24 cellular contexts compared by ENCODE assay signal in genomic region chr7:131098527-131098926, GRCh38.
DNase-seq lines count a peak whose midpoint lies in the region; ATAC-seq, FAIRE-seq and TF ChIP-seq lines count a peak whose summit lies in the region.
"Had no signal": no experiment of that assay in that cellular context is flagged by ENCODE, and none has a peak within 500 bp of the region (broad histone marks: within the 10 kb centered on the region; RNA-seq: fewer than 3 reads in every experiment).

No MANE protein-coding gene starts in this region.

- TF ChIP-seq EP300 in SK-N-SH (IDR thresholded peaks at IDR 0.05; ENCODE audit: borderline replicate concordance in 1 of 2, low read depth in 1 of 2, low read length in 1 of 2): no peak

- H3K27ac ChIP-seq in right cardiac atrium (ENCODE audit: low read length) (peak overlapping the region; percentile 13), endothelial cell of umbilical vein (ENCODE audit: insufficient read depth, low read depth, low read length) (no peak overlapping the region), SK-N-SH (ENCODE audit: low read depth in 2 of 2, low read length in 1 of 2) (no peak overlapping the region)
- H3K27ac ChIP-seq: coronary artery, psoas muscle, upper lobe of right lung had no signal

- WGBS in right cardiac atrium: 79% methylated on average over 3 of the region's 3 CpGs
- WGBS in SK-N-SH (ENCODE audit: low lambda C conversion rate): 92% methylated on average over 3 of the region's 3 CpGs

- H3K79me2 ChIP-seq in endothelial cell of umbilical vein (ENCODE audit: control insufficient read depth, insufficient read depth, low read length): peaks cover 13% of the 10 kb centered on the region
- peaks cover 90% of the 10 kb centered on the region for H3K79me2 ChIP-seq in SK-N-SH (ENCODE audit: insufficient read depth)

- peaks cover 76% of the 10 kb centered on the region for H3K4me1 Mint-ChIP-seq in T-helper 17 cell
- H3K4me1 Mint-ChIP-seq in stimulated activated naive B cell treated with anti-CD40 and anti-IgM and Interleukin-4, amounts not matched to agents 10 μg/mL and 1 μg/mL and 100 μg/mL, for 72 hours: peaks cover 52 to 86% of the 10 kb centered on the region in 2 donors

- H3K9ac ChIP-seq in endothelial cell of umbilical vein (replicated peaks; ENCODE audit: extremely low read depth, insufficient read depth, low read length): no peak overlapping the region
- H3K9ac ChIP-seq in SK-N-SH: no peak overlapping the region

- DNase-seq in right cardiac atrium (no peak), Right ventricle myocardium superior (no peak), T-helper 17 cell (no peak), endothelial cell of umbilical vein (ENCODE audit: low read depth, low spot score) (no peak), SK-N-SH (no peak), DMS153 treated with DMSO at 0.1 percent for 48 hours (lab: John Stamatoyannopoulos, UW; ENCODE audit: unreplicated experiment) (no peak)
- DNase-seq in stimulated activated naive B cell treated with anti-CD40 and anti-IgM and Interleukin-4, amounts not matched to agents 10 μg/mL and 1 μg/mL and 100 μg/mL, for 72 hours: no peak
- DNase-seq in stimulated activated CD8-positive, alpha-beta memory T cell treated with anti-CD3 and anti-CD28 coated beads, Interleukin-4, amount 100 ng/mL, for 48 hours: no peak
- DNase-seq: activated naive CD8-positive, alpha-beta T cell treated with anti-CD3 and anti-CD28 coated beads, Interleukin-2, amount 10 ng/mL, durations not matched to agents 7 days and 5 days; DMS79 treated with DMSO at 0.1 percent for 48 hours; head of caudate nucleus; midbrain; MV-4-11; NCI-H187 treated with DMSO at 0.1 percent for 48 hours; NCI-H82; psoas muscle; stimulated activated CD4-positive, alpha-beta T cell treated with anti-CD3 and anti-CD28 coated beads, Interleukin-1b, Interleukin-23, amount 100 ng/mL, for 48 hours; upper lobe of right lung had no signal

- H3K9me2 ChIP-seq in SK-N-SH: no peaks in the 10 kb centered on the region

- intact Hi-C loops in right cardiac atrium (cut with DNase I) (no loop called here), Right ventricle myocardium superior (cut with DNase I) (no loop called here), endothelial cell of umbilical vein (cut with micrococcal nuclease) (no loop called here)

- peaks cover 3% of the 10 kb centered on the region for H4K20me1 ChIP-seq in endothelial cell of umbilical vein (replicated peaks; ENCODE audit: control insufficient read depth, extremely low read depth, insufficient read depth, low read length)
- H4K20me1 ChIP-seq in SK-N-SH (ENCODE audit: insufficient read depth): peaks cover 88% of the 10 kb centered on the region

- peak overlapping the region; percentile 86 for H3K4me3 Mint-ChIP-seq in T-helper 17 cell
- H3K4me3 Mint-ChIP-seq in stimulated activated naive B cell treated with anti-CD40 and anti-IgM and Interleukin-4, amounts not matched to agents 10 μg/mL and 1 μg/mL and 100 μg/mL, for 72 hours: no peak overlapping the region
- H3K4me3 Mint-ChIP-seq: activated naive CD8-positive, alpha-beta T cell treated with anti-CD3 and anti-CD28 coated beads, Interleukin-2, amount 10 ng/mL, durations not matched to agents 7 days and 5 days; brain; T-helper 2 cell treated with Interferon-gamma antibody and Interleukin-4, amounts not matched to agents 5 μg/mL and 100 μg/mL, for 36 hours had no signal

- TF ChIP-seq POLR2A in endothelial cell of umbilical vein (IDR thresholded peaks at IDR 0.05; ENCODE audit: low read depth, low read length): no peak

- no peaks in the 10 kb centered on the region for H3K9me3 Mint-ChIP-seq in stimulated activated naive B cell treated with anti-CD40 and anti-IgM and Interleukin-4, amounts not matched to agents 10 μg/mL and 1 μg/mL and 100 μg/mL, for 72 hours
- H3K9me3 Mint-ChIP-seq: activated naive CD8-positive, alpha-beta T cell treated with anti-CD3 and anti-CD28 coated beads, Interleukin-2, amount 10 ng/mL, durations not matched to agents 7 days and 5 days; T-helper 2 cell treated with Interferon-gamma antibody and Interleukin-4, amounts not matched to agents 5 μg/mL and 100 μg/mL, for 36 hours had no signal

- no TSS peak for BruUV-seq in endothelial cell of umbilical vein (replicated peaks; lab: Mats Ljungman, UMichigan)

- peaks cover 19% of the 10 kb centered on the region for H3K4me1 ChIP-seq in right cardiac atrium (ENCODE audit: control insufficient read depth, insufficient read depth, low read length)
- H3K4me1 ChIP-seq in endothelial cell of umbilical vein (ENCODE audit: control insufficient read depth, extremely low read depth, insufficient read depth, low read length): no peaks in the 10 kb centered on the region
- H3K4me1 ChIP-seq in SK-N-SH (ENCODE audit: control insufficient read depth in 1 of 2, insufficient read depth in 2 of 2, low read depth in 1 of 2, low read length in 1 of 2): no peaks in the 10 kb centered on the region

- CTCF ChIA-PET in endothelial cell of umbilical vein (lab: Charles Lee) (no interaction called here), SK-N-SH (lab: Yijun Ruan, JAX) (no interaction called here)

- no peaks in the 10 kb centered on the region for H3K27me3 ChIP-seq in right cardiac atrium (ENCODE audit: control insufficient read depth, insufficient read depth)
- H3K27me3 ChIP-seq in endothelial cell of umbilical vein (ENCODE audit: control insufficient read depth in 2 of 2, insufficient read depth in 2 of 2, low read length in 2 of 2): no peaks in the 10 kb centered on the region
- H3K27me3 ChIP-seq in SK-N-SH (ENCODE audit: insufficient read depth): no peaks in the 10 kb centered on the region
- H3K27me3 ChIP-seq: upper lobe of right lung had no signal

- no peak for ATAC-seq in right cardiac atrium
- no peak for ATAC-seq in Right ventricle myocardium superior (ENCODE audit: poor library complexity)
- ATAC-seq in T-helper 17 cell: no peak
- ATAC-seq in stimulated activated naive B cell treated with anti-CD40 and anti-IgM and Interleukin-4, amounts not matched to agents 10 μg/mL and 1 μg/mL and 100 μg/mL, for 72 hours (replicated peaks): no peak
- ATAC-seq: HCT116, left lobe of liver, Panc1, psoas muscle, upper lobe of right lung had no signal

- H3K27ac Mint-ChIP-seq in T-helper 17 cell: peak overlapping the region; percentile 95
- peak overlapping the region; percentile 56 for H3K27ac Mint-ChIP-seq in stimulated activated naive B cell treated with anti-CD40 and anti-IgM and Interleukin-4, amounts not matched to agents 10 μg/mL and 1 μg/mL and 100 μg/mL, for 72 hours
- H3K27ac Mint-ChIP-seq: activated naive CD8-positive, alpha-beta T cell treated with anti-CD3 and anti-CD28 coated beads, Interleukin-2, amount 10 ng/mL, durations not matched to agents 7 days and 5 days; T-helper 2 cell treated with Interferon-gamma antibody and Interleukin-4, amounts not matched to agents 5 μg/mL and 100 μg/mL, for 36 hours had no signal

- H3K4me2 ChIP-seq in endothelial cell of umbilical vein (ENCODE audit: insufficient read depth, low read length): no peak overlapping the region
- no peak overlapping the region for H3K4me2 ChIP-seq in SK-N-SH

- H3K36me3 ChIP-seq in endothelial cell of umbilical vein (ENCODE audit: control insufficient read depth in 2 of 2, extremely low read depth in 1 of 2, insufficient read depth in 2 of 2, low read length in 2 of 2): peaks cover 0 to 2% of the 10 kb centered on the region in 2 experiments
- peaks cover 10 to 46% of the 10 kb centered on the region in 2 experiments for H3K36me3 ChIP-seq in SK-N-SH (replicated peaks in 1 of 2; ENCODE audit: control insufficient read depth in 1 of 2, insufficient read depth in 2 of 2, low read length in 1 of 2)

- no peak overlapping the region for H3K4me3 ChIP-seq in right cardiac atrium (ENCODE audit: low read length)
- no peak overlapping the region for H3K4me3 ChIP-seq in endothelial cell of umbilical vein (replicated peaks in 1 of 3; ENCODE audit: insufficient read depth in 1 of 3, low read depth in 1 of 3, low read length in 3 of 3)
- H3K4me3 ChIP-seq in SK-N-SH (ENCODE audit: low read depth in 2 of 2, low read length in 1 of 2): no peak overlapping the region
- H3K4me3 ChIP-seq: upper lobe of right lung had no signal

- no peaks in the 10 kb centered on the region for H3K9me1 ChIP-seq in endothelial cell of umbilical vein (replicated peaks; ENCODE audit: control insufficient read depth, extremely low read depth, insufficient read depth, low read length)

- no peaks in the 10 kb centered on the region for H3K27me3 Mint-ChIP-seq in T-helper 17 cell
- H3K27me3 Mint-ChIP-seq in stimulated activated naive B cell treated with anti-CD40 and anti-IgM and Interleukin-4, amounts not matched to agents 10 μg/mL and 1 μg/mL and 100 μg/mL, for 72 hours: no peaks in the 10 kb centered on the region
- H3K27me3 Mint-ChIP-seq: activated naive CD8-positive, alpha-beta T cell treated with anti-CD3 and anti-CD28 coated beads, Interleukin-2, amount 10 ng/mL, durations not matched to agents 7 days and 5 days had no signal

- POLR2A ChIA-PET in endothelial cell of umbilical vein (lab: Charles Lee): no interaction called here
- POLR2A ChIA-PET in SK-N-SH (lab: Yijun Ruan, JAX): no interaction called here

- dilution Hi-C loops in endothelial cell of umbilical vein (cut with MboI; ENCODE audit: extremely low pct_ligation_motif_present, low sequenced_read_pairs): no loop called here

- H2AFZ ChIP-seq in endothelial cell of umbilical vein (ENCODE audit: low read depth, low read length) (no peak overlapping the region), SK-N-SH (ENCODE audit: low read depth) (no peak overlapping the region)

- peak; percentile 18 for FAIRE-seq in endothelial cell of umbilical vein (lab: Jason Lieb, UNC)

- H3K9me3 ChIP-seq in right cardiac atrium (ENCODE audit: control insufficient read depth, low read length) (no peaks in the 10 kb centered on the region), T-helper 17 cell (ENCODE audit: control insufficient read depth, low read length, poor library complexity, severe bottlenecking) (no peaks in the 10 kb centered on the region), endothelial cell of umbilical vein (replicated peaks; ENCODE audit: control insufficient read depth, insufficient read depth, low read length) (no peaks in the 10 kb centered on the region), SK-N-SH (no peaks in the 10 kb centered on the region)
- H3K9me3 ChIP-seq: psoas muscle, upper lobe of right lung had no signal

- no peak for TF ChIP-seq CTCF in endothelial cell of umbilical vein (IDR thresholded peaks at IDR 0.05; ENCODE audit: extremely low read depth in 1 of 2, insufficient read depth in 1 of 2, low read depth in 1 of 2, low read length in 2 of 2)
- TF ChIP-seq CTCF in SK-N-SH (IDR thresholded peaks at IDR 0.05): no peak

- no peak for TF ChIP-seq RAD21 in SK-N-SH (IDR thresholded peaks at IDR 0.05; ENCODE audit: low read length)

- H3F3A ChIP-seq in SK-N-SH (replicated peaks; ENCODE audit: insufficient read depth): no peaks in the 10 kb centered on the region

- H3K36me3 Mint-ChIP-seq in T-helper 17 cell (ENCODE audit: low read depth): peaks cover 13% of the 10 kb centered on the region
- H3K36me3 Mint-ChIP-seq in stimulated activated naive B cell treated with anti-CD40 and anti-IgM and Interleukin-4, amounts not matched to agents 10 μg/mL and 1 μg/mL and 100 μg/mL, for 72 hours: peaks cover 32 to 52% of the 10 kb centered on the region in 2 donors

TF ChIP-seq in endothelial cell of umbilical vein, 7 proteins besides CTCF, POLR2A, EP300 and RAD21 (continues in another document):
- TF ChIP-seq FOS (IDR thresholded peaks at IDR 0.05; ENCODE audit: borderline replicate concordance, insufficient read depth, low read length): no peak
